Comparison of ENCODE assay signal across 28 cellular contexts in the genomic region with DNA sequence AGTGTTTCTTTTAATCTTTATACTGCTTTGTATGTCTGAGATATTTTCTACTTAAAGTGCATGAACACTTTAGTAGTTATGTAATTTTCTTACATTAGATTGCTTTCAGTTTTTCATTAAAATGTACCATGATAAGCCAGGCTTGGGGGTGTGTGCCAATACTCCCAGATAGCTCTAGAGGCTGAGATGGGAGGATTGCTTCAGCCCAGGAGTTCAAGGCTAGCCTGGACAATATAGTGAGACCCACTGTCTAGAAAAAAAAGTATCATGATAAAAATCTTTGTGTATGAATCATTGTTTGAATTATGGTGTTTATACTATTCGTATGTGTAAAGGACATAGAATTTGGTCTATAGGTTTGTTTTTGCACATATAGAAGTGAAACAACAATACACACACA. TPM values are rescaled to one million over a fixed set of nuclear protein-coding genes. Genes with fewer than 3 reads are reported as not detected.
DNase-seq lines count a peak whose midpoint lies in the region; ATAC-seq and TF ChIP-seq lines count a peak whose summit lies in the region.
"Had no signal": no experiment of that assay in that cellular context is flagged by ENCODE, and none has a peak within 500 bp of the region (broad histone marks: within the 10 kb centered on the region; RNA-seq: fewer than 3 reads in every experiment).

No MANE protein-coding gene starts in this region.

- 86% methylated on average over 1 of the region's 1 CpG for WGBS in smooth muscle cell (ENCODE audit: low lambda C conversion rate)

- H3K27me3 ChIP-seq in OCI-LY1 (ENCODE audit: insufficient read depth, low read length) = no peaks in the 10 kb centered on the region
- no peaks in the 10 kb centered on the region for H3K27me3 ChIP-seq in smooth muscle cell (ENCODE audit: low read depth)
- H3K27me3 ChIP-seq in MM.1S (replicated peaks; ENCODE audit: insufficient read depth, low read length) = no peaks in the 10 kb centered on the region
- H3K27me3 ChIP-seq: foreskin keratinocyte, sigmoid colon, uterus had no signal

- H3K79me2 ChIP-seq in OCI-LY1 (ENCODE audit: insufficient read depth, low read length) = peaks cover 29% of the 10 kb centered on the region
- peaks cover 31% of the 10 kb centered on the region for H3K79me2 ChIP-seq in smooth muscle cell (ENCODE audit: low read depth)
- H3K79me2 ChIP-seq in MM.1S (ENCODE audit: low read length) = peaks cover 37% of the 10 kb centered on the region

- H3F3A ChIP-seq in OCI-LY1 (ENCODE audit: insufficient read depth, low read length) = no peaks in the 10 kb centered on the region
- peaks cover 7% of the 10 kb centered on the region for H3F3A ChIP-seq in smooth muscle cell (ENCODE audit: low read depth)
- peaks cover 16% of the 10 kb centered on the region for H3F3A ChIP-seq in MM.1S (ENCODE audit: insufficient read depth, low read length)

- peaks cover 23% of the 10 kb centered on the region for H3K4me1 ChIP-seq in OCI-LY1 (ENCODE audit: insufficient read depth, low read length, severe bottlenecking)
- peaks cover 14% of the 10 kb centered on the region for H3K4me1 ChIP-seq in smooth muscle cell (ENCODE audit: low read depth)
- H3K4me1 ChIP-seq in MM.1S (ENCODE audit: low read length) = peaks cover 4% of the 10 kb centered on the region

- peaks cover 10% of the 10 kb centered on the region for H3K9me3 ChIP-seq in OCI-LY1 (ENCODE audit: low read length)
- peaks cover 6% of the 10 kb centered on the region for H3K9me3 ChIP-seq in smooth muscle cell (replicated peaks; ENCODE audit: low read depth)
- no peaks in the 10 kb centered on the region for H3K9me3 ChIP-seq in MM.1S (replicated peaks; ENCODE audit: insufficient read depth, low read length)
- H3K9me3 ChIP-seq: sigmoid colon had no signal

- peak overlapping the region; percentile 52 for H3K27ac Mint-ChIP-seq in activated T-cell treated with anti-CD3 and anti-CD28 coated beads, Interleukin-2, amount 50 U/mL, for 72 hours
- H3K27ac Mint-ChIP-seq in activated T-helper 2 cell treated with anti-CD3 and anti-CD28 coated beads, Interferon-gamma antibody, Interleukin-2, Interleukin-4, amounts not matched to agents 10 μg/mL and 5 μg/mL and 100 μg/mL, durations not matched to agents 14 hours and 24 hours and 36 hours = peak overlapping the region; percentile 40
- H3K27ac Mint-ChIP-seq in nephron progenitor cell = no peak overlapping the region
- H3K27ac Mint-ChIP-seq: WTC11 had no signal

- no peak for DNase-seq in activated T-cell treated with anti-CD3 and anti-CD28 coated beads, Interleukin-2, amount 50 U/mL, for 72 hours
- no peak for DNase-seq in activated T-cell treated with anti-CD3 and anti-CD28 coated beads for 4 hours
- DNase-seq in activated T-helper 2 cell treated with anti-CD3 and anti-CD28 coated beads, Interferon-gamma antibody, Interleukin-2, Interleukin-4, amounts not matched to agents 10 μg/mL and 5 μg/mL and 100 μg/mL, durations not matched to agents 14 hours and 24 hours and 36 hours (ENCODE audit: low spot score) = no peak
- no peak for DNase-seq in nephron progenitor cell
- DNase-seq in activated gamma-delta T cell (lab: John Stamatoyannopoulos, UW) = no peak
- DNase-seq in smooth muscle cell (lab: John Stamatoyannopoulos, UW; ENCODE audit: unreplicated experiment) = no peak
- DNase-seq in MM.1S = no peak
- DNase-seq: activated naive CD4-positive, alpha-beta T cell treated with Interleukin-2 at 50 U/mL for 16 hours; aorta; foreskin keratinocyte; GOT3; hippocampal formation; NCI-H1105; NCI-H2081; NCI-H446; sigmoid colon; T-helper 9 cell; uterus had no signal

- TF ChIP-seq CTCF in OCI-LY1 (IDR thresholded peaks at IDR 0.05; ENCODE audit: low read length) (no peak), nephron progenitor cell (IDR thresholded peaks at IDR 0.05) (no peak), smooth muscle cell (IDR thresholded peaks at IDR 0.05; ENCODE audit: borderline replicate concordance, insufficient read depth, poor library complexity, severe bottlenecking) (no peak), MM.1S (IDR thresholded peaks at IDR 0.05; ENCODE audit: low read length) (no peak)

- H4K20me1 ChIP-seq in OCI-LY1 (ENCODE audit: insufficient read depth, low read length) (no peaks in the 10 kb centered on the region), smooth muscle cell (ENCODE audit: low read depth) (no peaks in the 10 kb centered on the region), MM.1S (ENCODE audit: insufficient read depth, low read length) (no peaks in the 10 kb centered on the region)

- H3K27ac ChIP-seq in OCI-LY1 (ENCODE audit: low read depth, low read length, poor library complexity, severe bottlenecking) = no peak overlapping the region
- no peak overlapping the region for H3K27ac ChIP-seq in smooth muscle cell (ENCODE audit: low read depth)
- no peak overlapping the region for H3K27ac ChIP-seq in MM.1S (ENCODE audit: low read length)
- H3K27ac ChIP-seq: C4-2B, foreskin keratinocyte, sigmoid colon, uterus had no signal

- peak overlapping the region; percentile 79; the same call in 1 of the 2 replicates for H3K4me2 ChIP-seq in OCI-LY1 (ENCODE audit: low read length)
- H3K4me2 ChIP-seq in smooth muscle cell = no peak overlapping the region
- no peak overlapping the region for H3K4me2 ChIP-seq in MM.1S (ENCODE audit: low read depth, low read length)

- H3K4me3 Mint-ChIP-seq in activated T-cell treated with anti-CD3 and anti-CD28 coated beads, Interleukin-2, amount 50 U/mL, for 72 hours = peak overlapping the region; percentile 27 to 72
- H3K4me3 Mint-ChIP-seq in activated T-helper 2 cell treated with anti-CD3 and anti-CD28 coated beads, Interferon-gamma antibody, Interleukin-2, Interleukin-4, amounts not matched to agents 10 μg/mL and 5 μg/mL and 100 μg/mL, durations not matched to agents 14 hours and 24 hours and 36 hours (ENCODE audit: low read depth) = peak overlapping the region; percentile 58
- peak overlapping the region; percentile 33 for H3K4me3 Mint-ChIP-seq in nephron progenitor cell
- H3K4me3 Mint-ChIP-seq: central memory CD8-positive, alpha-beta T cell; WTC11 had no signal

- H2AFZ ChIP-seq in OCI-LY1 (ENCODE audit: low read length) = no peak overlapping the region
- H2AFZ ChIP-seq in smooth muscle cell (ENCODE audit: low read depth) = no peak overlapping the region
- no peak overlapping the region for H2AFZ ChIP-seq in MM.1S (ENCODE audit: low read length)

- H3K36me3 ChIP-seq in OCI-LY1 (ENCODE audit: insufficient read depth, low read length) = peaks cover 53% of the 10 kb centered on the region
- peaks cover 29% of the 10 kb centered on the region for H3K36me3 ChIP-seq in smooth muscle cell (ENCODE audit: low read depth)
- H3K36me3 ChIP-seq in MM.1S (replicated peaks; ENCODE audit: insufficient read depth, low read length) = peaks cover 6% of the 10 kb centered on the region; the same call in 1 of the 2 replicates
- H3K36me3 ChIP-seq: uterus had no signal

- H3K4me3 ChIP-seq in OCI-LY1 (ENCODE audit: low read depth, low read length, poor library complexity, severe bottlenecking) (no peak overlapping the region), smooth muscle cell (no peak overlapping the region), MM.1S (ENCODE audit: low read length) (no peak overlapping the region)
- H3K4me3 ChIP-seq: sigmoid colon, uterus had no signal

- H3K9me2 ChIP-seq in OCI-LY1 (ENCODE audit: low read depth, low read length) = no peaks in the 10 kb centered on the region
- H3K9me2 ChIP-seq in MM.1S (replicated peaks; ENCODE audit: insufficient read depth, low read length) = no peaks in the 10 kb centered on the region

- intact Hi-C loops in activated T-helper 2 cell treated with anti-CD3 and anti-CD28 coated beads, Interferon-gamma antibody, Interleukin-2, Interleukin-4, amounts not matched to agents 10 μg/mL and 5 μg/mL and 100 μg/mL, durations not matched to agents 14 hours and 24 hours and 36 hours (cut with micrococcal nuclease) = loop anchor here (5.0 kb wide), 2 partner anchors 98 to 178 kb away; a partner anchor contains a TSS

- H3K27me3 Mint-ChIP-seq in activated T-cell treated with anti-CD3 and anti-CD28 coated beads, Interleukin-2, amount 50 U/mL, for 72 hours (ENCODE audit: low read depth) = no peaks in the 10 kb centered on the region
- H3K27me3 Mint-ChIP-seq in activated T-helper 2 cell treated with anti-CD3 and anti-CD28 coated beads, Interferon-gamma antibody, Interleukin-2, Interleukin-4, amounts not matched to agents 10 μg/mL and 5 μg/mL and 100 μg/mL, durations not matched to agents 14 hours and 24 hours and 36 hours (ENCODE audit: low read depth) = no peaks in the 10 kb centered on the region
- H3K27me3 Mint-ChIP-seq in nephron progenitor cell (ENCODE audit: low read depth, poor library complexity) = no peaks in the 10 kb centered on the region
- H3K27me3 Mint-ChIP-seq: central memory CD8-positive, alpha-beta T cell had no signal

- H3K9me3 Mint-ChIP-seq in activated T-cell treated with anti-CD3 and anti-CD28 coated beads, Interleukin-2, amount 50 U/mL, for 72 hours = no peaks in the 10 kb centered on the region
- H3K9me3 Mint-ChIP-seq in activated T-helper 2 cell treated with anti-CD3 and anti-CD28 coated beads, Interferon-gamma antibody, Interleukin-2, Interleukin-4, amounts not matched to agents 10 μg/mL and 5 μg/mL and 100 μg/mL, durations not matched to agents 14 hours and 24 hours and 36 hours = peaks cover 9% of the 10 kb centered on the region
- H3K9me3 Mint-ChIP-seq in nephron progenitor cell = peaks cover 10% of the 10 kb centered on the region
- H3K9me3 Mint-ChIP-seq: central memory CD8-positive, alpha-beta T cell had no signal

- ATAC-seq in activated T-cell treated with anti-CD3 and anti-CD28 coated beads, Interleukin-2, amount 50 U/mL, for 72 hours (replicated peaks in 1 of 2) = no peak
- ATAC-seq: foreskin keratinocyte, WTC11 had no signal

- H3K9ac ChIP-seq in OCI-LY1 (ENCODE audit: low read length) (no peak overlapping the region), smooth muscle cell (ENCODE audit: low read depth) (no peak overlapping the region), MM.1S (ENCODE audit: low read length) (no peak overlapping the region)

- peaks cover 2 to 9% of the 10 kb centered on the region in 2 donors for H3K36me3 Mint-ChIP-seq in activated T-cell treated with anti-CD3 and anti-CD28 coated beads, Interleukin-2, amount 50 U/mL, for 72 hours (ENCODE audit: insufficient read depth in 2 of 2)
- peaks cover 20% of the 10 kb centered on the region for H3K36me3 Mint-ChIP-seq in activated T-helper 2 cell treated with anti-CD3 and anti-CD28 coated beads, Interferon-gamma antibody, Interleukin-2, Interleukin-4, amounts not matched to agents 10 μg/mL and 5 μg/mL and 100 μg/mL, durations not matched to agents 14 hours and 24 hours and 36 hours (ENCODE audit: low read depth)
- H3K36me3 Mint-ChIP-seq in nephron progenitor cell (ENCODE audit: low read depth) = peaks cover 5% of the 10 kb centered on the region
- H3K36me3 Mint-ChIP-seq: WTC11 had no signal

- H3K4me1 Mint-ChIP-seq in activated T-cell treated with anti-CD3 and anti-CD28 coated beads, Interleukin-2, amount 50 U/mL, for 72 hours (ENCODE audit: low read depth) = peaks cover 29% of the 10 kb centered on the region
- H3K4me1 Mint-ChIP-seq in activated T-helper 2 cell treated with anti-CD3 and anti-CD28 coated beads, Interferon-gamma antibody, Interleukin-2, Interleukin-4, amounts not matched to agents 10 μg/mL and 5 μg/mL and 100 μg/mL, durations not matched to agents 14 hours and 24 hours and 36 hours (ENCODE audit: low read depth) = peaks cover 25% of the 10 kb centered on the region
- peaks cover 33% of the 10 kb centered on the region for H3K4me1 Mint-ChIP-seq in nephron progenitor cell

RNA-seq across cellular contexts. Expression of a gene that starts 2.9 kb away (rescaled TPM):
- total RNA-seq in activated T-cell treated with anti-CD3 and anti-CD28 coated beads, Interleukin-2, amount 50 U/mL, for 72 hours = 10 to 100 TPM; 42.1 to 46.1 TPM
- 49.2 and 55.8 TPM in 2 replicates for total RNA-seq in activated T-helper 2 cell treated with anti-CD3 and anti-CD28 coated beads, Interferon-gamma antibody, Interleukin-2, Interleukin-4, amounts not matched to agents 10 μg/mL and 5 μg/mL and 100 μg/mL, durations not matched to agents 14 hours and 24 hours and 36 hours
- 26.8 and 28.8 TPM in 2 replicates for total RNA-seq in smooth muscle cell
- 19.9 and 26.1 TPM in 2 replicates for polyA plus RNA-seq in smooth muscle cell

RNA-seq across cellular contexts. Expression of a gene that starts 16.3 kb away (rescaled TPM):
- total RNA-seq in activated T-cell treated with anti-CD3 and anti-CD28 coated beads, Interleukin-2, amount 50 U/mL, for 72 hours = 1 to 10 TPM; 1.3 to 2.1 TPM
- 100.0 and 113 TPM in 2 replicates for total RNA-seq in activated T-helper 2 cell treated with anti-CD3 and anti-CD28 coated beads, Interferon-gamma antibody, Interleukin-2, Interleukin-4, amounts not matched to agents 10 μg/mL and 5 μg/mL and 100 μg/mL, durations not matched to agents 14 hours and 24 hours and 36 hours
- total RNA-seq in smooth muscle cell = not detected in 2 replicates
- not detected in 2 replicates for polyA plus RNA-seq in smooth muscle cell
- total RNA-seq: aorta, epithelial cell of proximal tubule, foreskin keratinocyte, LHCN-M2, liver, posterior vena cava, sigmoid colon, SK-MEL-5, temporal lobe, uterus, WTC11 had no signal
- polyA plus RNA-seq: aorta, foreskin keratinocyte, liver, sigmoid colon had no signal

Comparison
In these comparisons a context has a peak if more than half of its experiments do, and no peak if none do; other contexts are left out.
1. RNA of a gene that starts 16.3 kb away (total RNA-seq): 100.0 to 113 TPM in activated T-helper 2 cell treated with anti-CD3 and anti-CD28 coated beads, Interferon-gamma antibody, Interleukin-2, Interleukin-4, amounts not matched to agents 10 μg/mL and 5 μg/mL and 100 μg/mL, durations not matched to agents 14 hours and 24 hours and 36 hours; 1.3 to 2.1 TPM in activated T-cell treated with anti-CD3 and anti-CD28 coated beads, Interleukin-2, amount 50 U/mL, for 72 hours and not detected in smooth muscle cell; every median in the first group is over 10 times any median in the second.
2. Peak in every context shown above with its lines, with median percentiles within 50 percentile points of each other: H3K4me3 Mint-ChIP-seq.